Comparison of ENCODE assay signal across 1 cellular context in the genomic region with DNA sequence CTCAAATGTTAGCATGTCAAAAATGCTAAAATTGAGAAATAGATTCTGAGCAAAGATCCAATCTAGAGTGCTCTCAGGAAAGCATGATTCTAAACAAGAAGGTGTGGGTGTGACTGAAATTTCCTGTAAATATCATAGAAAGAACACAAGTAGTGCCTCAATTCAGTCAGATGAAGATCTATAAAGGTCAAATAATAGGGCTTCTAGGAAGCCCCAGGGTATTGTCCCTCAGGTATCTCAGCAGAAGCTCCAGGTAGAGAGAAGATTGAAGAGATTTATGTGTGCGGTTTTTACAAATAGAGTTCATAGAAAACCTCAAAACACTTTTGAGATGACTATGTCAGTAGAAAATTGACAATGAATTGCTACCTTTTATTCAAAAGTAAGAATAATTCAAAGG.
TF ChIP-seq lines count a peak whose summit lies in the region.

No MANE protein-coding gene starts in this region.

TF ChIP-seq in HepG2, 621 proteins besides CTCF, POLR2A, EP300 and RAD21 (continued from another document):
- TF ChIP-seq, protein P1, sequence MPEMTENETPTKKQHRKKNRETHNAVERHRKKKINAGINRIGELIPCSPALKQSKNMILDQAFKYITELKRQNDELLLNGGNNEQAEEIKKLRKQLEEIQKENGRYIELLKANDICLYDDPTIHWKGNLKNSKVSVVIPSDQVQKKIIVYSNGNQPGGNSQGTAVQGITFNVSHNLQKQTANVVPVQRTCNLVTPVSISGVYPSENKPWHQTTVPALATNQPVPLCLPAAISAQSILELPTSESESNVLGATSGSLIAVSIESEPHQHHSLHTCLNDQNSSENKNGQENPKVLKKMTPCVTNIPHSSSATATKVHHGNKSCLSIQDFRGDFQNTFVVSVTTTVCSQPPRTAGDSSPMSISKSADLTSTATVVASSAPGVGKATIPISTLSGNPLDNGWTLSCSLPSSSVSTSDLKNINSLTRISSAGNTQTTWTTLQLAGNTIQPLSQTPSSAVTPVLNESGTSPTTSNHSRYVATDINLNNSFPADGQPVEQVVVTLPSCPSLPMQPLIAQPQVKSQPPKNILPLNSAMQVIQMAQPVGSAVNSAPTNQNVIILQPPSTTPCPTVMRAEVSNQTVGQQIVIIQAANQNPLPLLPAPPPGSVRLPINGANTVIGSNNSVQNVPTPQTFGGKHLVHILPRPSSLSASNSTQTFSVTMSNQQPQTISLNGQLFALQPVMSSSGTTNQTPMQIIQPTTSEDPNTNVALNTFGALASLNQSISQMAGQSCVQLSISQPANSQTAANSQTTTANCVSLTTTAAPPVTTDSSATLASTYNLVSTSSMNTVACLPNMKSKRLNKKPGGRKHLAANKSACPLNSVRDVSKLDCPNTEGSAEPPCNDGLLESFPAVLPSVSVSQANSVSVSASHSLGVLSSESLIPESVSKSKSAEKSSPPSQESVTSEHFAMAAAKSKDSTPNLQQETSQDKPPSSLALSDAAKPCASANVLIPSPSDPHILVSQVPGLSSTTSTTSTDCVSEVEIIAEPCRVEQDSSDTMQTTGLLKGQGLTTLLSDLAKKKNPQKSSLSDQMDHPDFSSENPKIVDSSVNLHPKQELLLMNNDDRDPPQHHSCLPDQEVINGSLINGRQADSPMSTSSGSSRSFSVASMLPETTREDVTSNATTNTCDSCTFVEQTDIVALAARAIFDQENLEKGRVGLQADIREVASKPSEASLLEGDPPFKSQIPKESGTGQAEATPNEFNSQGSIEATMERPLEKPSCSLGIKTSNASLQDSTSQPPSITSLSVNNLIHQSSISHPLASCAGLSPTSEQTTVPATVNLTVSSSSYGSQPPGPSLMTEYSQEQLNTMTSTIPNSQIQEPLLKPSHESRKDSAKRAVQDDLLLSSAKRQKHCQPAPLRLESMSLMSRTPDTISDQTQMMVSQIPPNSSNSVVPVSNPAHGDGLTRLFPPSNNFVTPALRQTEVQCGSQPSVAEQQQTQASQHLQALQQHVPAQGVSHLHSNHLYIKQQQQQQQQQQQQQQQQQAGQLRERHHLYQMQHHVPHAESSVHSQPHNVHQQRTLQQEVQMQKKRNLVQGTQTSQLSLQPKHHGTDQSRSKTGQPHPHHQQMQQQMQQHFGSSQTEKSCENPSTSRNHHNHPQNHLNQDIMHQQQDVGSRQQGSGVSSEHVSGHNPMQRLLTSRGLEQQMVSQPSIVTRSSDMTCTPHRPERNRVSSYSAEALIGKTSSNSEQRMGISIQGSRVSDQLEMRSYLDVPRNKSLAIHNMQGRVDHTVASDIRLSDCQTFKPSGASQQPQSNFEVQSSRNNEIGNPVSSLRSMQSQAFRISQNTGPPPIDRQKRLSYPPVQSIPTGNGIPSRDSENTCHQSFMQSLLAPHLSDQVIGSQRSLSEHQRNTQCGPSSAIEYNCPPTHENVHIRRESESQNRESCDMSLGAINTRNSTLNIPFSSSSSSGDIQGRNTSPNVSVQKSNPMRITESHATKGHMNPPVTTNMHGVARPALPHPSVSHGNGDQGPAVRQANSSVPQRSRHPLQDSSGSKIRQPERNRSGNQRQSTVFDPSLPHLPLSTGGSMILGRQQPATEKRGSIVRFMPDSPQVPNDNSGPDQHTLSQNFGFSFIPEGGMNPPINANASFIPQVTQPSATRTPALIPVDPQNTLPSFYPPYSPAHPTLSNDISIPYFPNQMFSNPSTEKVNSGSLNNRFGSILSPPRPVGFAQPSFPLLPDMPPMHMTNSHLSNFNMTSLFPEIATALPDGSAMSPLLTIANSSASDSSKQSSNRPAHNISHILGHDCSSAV (CRISPR knock-in tag; IDR thresholded peaks at IDR 0.05; ENCODE audit: borderline replicate concordance) = no peak
- TF ChIP-seq, protein P2, sequence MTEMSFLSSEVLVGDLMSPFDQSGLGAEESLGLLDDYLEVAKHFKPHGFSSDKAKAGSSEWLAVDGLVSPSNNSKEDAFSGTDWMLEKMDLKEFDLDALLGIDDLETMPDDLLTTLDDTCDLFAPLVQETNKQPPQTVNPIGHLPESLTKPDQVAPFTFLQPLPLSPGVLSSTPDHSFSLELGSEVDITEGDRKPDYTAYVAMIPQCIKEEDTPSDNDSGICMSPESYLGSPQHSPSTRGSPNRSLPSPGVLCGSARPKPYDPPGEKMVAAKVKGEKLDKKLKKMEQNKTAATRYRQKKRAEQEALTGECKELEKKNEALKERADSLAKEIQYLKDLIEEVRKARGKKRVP (CRISPR knock-in tag; IDR thresholded peaks at IDR 0.05) = no peak
- TF ChIP-seq, protein P3, sequence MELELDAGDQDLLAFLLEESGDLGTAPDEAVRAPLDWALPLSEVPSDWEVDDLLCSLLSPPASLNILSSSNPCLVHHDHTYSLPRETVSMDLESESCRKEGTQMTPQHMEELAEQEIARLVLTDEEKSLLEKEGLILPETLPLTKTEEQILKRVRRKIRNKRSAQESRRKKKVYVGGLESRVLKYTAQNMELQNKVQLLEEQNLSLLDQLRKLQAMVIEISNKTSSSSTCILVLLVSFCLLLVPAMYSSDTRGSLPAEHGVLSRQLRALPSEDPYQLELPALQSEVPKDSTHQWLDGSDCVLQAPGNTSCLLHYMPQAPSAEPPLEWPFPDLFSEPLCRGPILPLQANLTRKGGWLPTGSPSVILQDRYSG (CRISPR knock-in tag; IDR thresholded peaks at IDR 0.05) = no peak
- TF ChIP-seq ATRX (CRISPR knock-in tag; IDR thresholded peaks at IDR 0.05; ENCODE audit: borderline replicate concordance) = no peak
